In genomic region chr5:62692946-62693713, GRCh38 we compare ENCODE assay signal across 22 cellular contexts.
"Had no signal": no experiment of that assay in that cellular context is flagged by ENCODE, and none has a peak within 500 bp of the region (broad histone marks: within the 10 kb centered on the region; RNA-seq: fewer than 3 reads in every experiment).

No MANE protein-coding gene starts in this region.

- FAIRE-seq: astrocyte had no signal

- H3K36me3 ChIP-seq: adrenal gland, breast epithelium, esophagus muscularis mucosa, left ventricle myocardium inferior, sigmoid colon, stomach, vagina had no signal

- H3K27ac ChIP-seq: adrenal gland, breast epithelium, esophagus muscularis mucosa, left ventricle myocardium inferior, sigmoid colon, stomach, vagina, VCaP had no signal

- H3K4me3 ChIP-seq: adrenal gland, breast epithelium, esophagus muscularis mucosa, left ventricle myocardium inferior, sigmoid colon, stomach, vagina had no signal

- H3K4me1 ChIP-seq: adrenal gland, breast epithelium had no signal

- H3K9me3 ChIP-seq: adrenal gland, breast epithelium, esophagus muscularis mucosa, left ventricle myocardium inferior, sigmoid colon, stomach, vagina had no signal

- H3K27me3 ChIP-seq: adrenal gland, breast epithelium, esophagus muscularis mucosa, stomach, vagina had no signal

- ATAC-seq: stimulated activated effector memory CD8-positive, alpha-beta T cell treated with anti-CD3 and anti-CD28 coated beads, Interleukin-12 subunit alpha, Interleukin-12 subunit beta, amount 100 ng/mL, for 72 hours had no signal

- DNase-seq: activated CD4-positive, CD25-positive, alpha-beta regulatory T cell treated with anti-CD3 and anti-CD28 coated beads, Interleukin-2, amount 50 U/mL, for 72 hours; activated gamma-delta T cell treated with Interleukin-2 at 50 U/mL for 16 hours; activated T-cell treated with anti-CD3 and anti-CD28 coated beads for 4 hours; adrenal gland; cerebellar nuclear complex; effector CD4-positive, alpha-beta T cell; immature natural killer cell; kidney glomerular epithelial cell; left ventricle myocardium inferior; mammary epithelial cell; midbrain; nucleus accumbens; sigmoid colon; stimulated activated CD4-positive, alpha-beta T cell treated with anti-CD3 and anti-CD28 coated beads, Interleukin-4, amount 100 ng/mL, for 24 hours; stomach; trophoblast cell had no signal
